Comparison of ENCODE assay signal across 2 cellular contexts in the genomic region with DNA sequence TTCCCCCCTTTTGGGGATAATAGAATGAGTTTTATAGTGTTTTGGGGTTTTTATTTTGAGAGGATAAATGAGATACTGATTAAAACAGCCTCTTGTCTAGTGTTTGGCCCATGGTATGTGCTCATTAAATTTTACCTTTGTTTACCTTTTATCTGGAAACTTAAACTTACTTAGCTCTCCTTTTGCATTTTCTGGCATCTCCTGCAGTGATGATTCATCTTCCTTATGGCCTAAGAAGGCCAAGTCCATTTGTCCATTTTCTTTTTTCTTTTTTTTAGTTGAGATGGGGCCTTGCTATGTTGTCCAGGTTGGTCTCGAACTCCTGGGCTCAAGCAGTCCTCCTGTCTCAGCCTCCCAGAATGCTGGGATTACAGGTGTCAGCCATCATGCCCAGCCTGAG.
TF ChIP-seq lines count a peak whose summit lies in the region.

No MANE protein-coding gene starts in this region.

TF ChIP-seq in IMR-90, 13 proteins besides CTCF, POLR2A, EP300 and RAD21:
- no peak for TF ChIP-seq FOS (IDR thresholded peaks at IDR 0.05; ENCODE audit: low read depth, low read length)
- TF ChIP-seq CHD1 (IDR thresholded peaks at IDR 0.05; ENCODE audit: low read depth, low read length) = no peak
- no peak for TF ChIP-seq NFE2L2 (IDR thresholded peaks at IDR 0.05; ENCODE audit: low read depth, low read length)
- no peak for TF ChIP-seq SMC3 (IDR thresholded peaks at IDR 0.05; ENCODE audit: low read depth, low read length)
- no peak for TF ChIP-seq BHLHE40 (IDR thresholded peaks at IDR 0.05; ENCODE audit: low read depth, low read length)
- TF ChIP-seq, protein P1, sequence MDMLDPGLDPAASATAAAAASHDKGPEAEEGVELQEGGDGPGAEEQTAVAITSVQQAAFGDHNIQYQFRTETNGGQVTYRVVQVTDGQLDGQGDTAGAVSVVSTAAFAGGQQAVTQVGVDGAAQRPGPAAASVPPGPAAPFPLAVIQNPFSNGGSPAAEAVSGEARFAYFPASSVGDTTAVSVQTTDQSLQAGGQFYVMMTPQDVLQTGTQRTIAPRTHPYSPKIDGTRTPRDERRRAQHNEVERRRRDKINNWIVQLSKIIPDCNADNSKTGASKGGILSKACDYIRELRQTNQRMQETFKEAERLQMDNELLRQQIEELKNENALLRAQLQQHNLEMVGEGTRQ (IDR thresholded peaks at IDR 0.05; ENCODE audit: low read depth, low read length) = no peak

TF ChIP-seq in endothelial cell of umbilical vein, 7 proteins besides CTCF, POLR2A, EP300 and RAD21:
- TF ChIP-seq MAX (IDR thresholded peaks at IDR 0.05; ENCODE audit: insufficient read depth, insufficient read length) (no peak), FOS (IDR thresholded peaks at IDR 0.05; ENCODE audit: borderline replicate concordance, insufficient read depth, low read length) (peak; percentile 72)
